1 cellular context compared by ENCODE assay signal in genomic region chr18:36350211-36350610, GRCh38.
TF ChIP-seq lines count a peak whose summit lies in the region.

No MANE protein-coding gene starts in this region.

TF ChIP-seq in GM23338, 12 proteins besides CTCF, POLR2A, EP300 and RAD21 (continued from another document):
- TF ChIP-seq ETS1 (IDR thresholded peaks at IDR 0.05) (no peak), ZNF462 (CRISPR knock-in tag; IDR thresholded peaks at IDR 0.05) (no peak)
